Comparison of ENCODE assay signal across 9 cellular contexts in genomic region chr2:152755029-152755428, GRCh38. TPM values are rescaled to one million over a fixed set of nuclear protein-coding genes. Genes with fewer than 3 reads are reported as not detected.
DNase-seq lines count a peak whose midpoint lies in the region; ATAC-seq, FAIRE-seq and TF ChIP-seq lines count a peak whose summit lies in the region.
"Had no signal": no experiment of that assay in that cellular context is flagged by ENCODE, and none has a peak within 500 bp of the region (broad histone marks: within the 10 kb centered on the region; RNA-seq: fewer than 3 reads in every experiment).

No MANE protein-coding gene starts in this region.

- no peak overlapping the region for H3T11ph ChIP-seq in H9 (ENCODE audit: low read length)

- H4K91ac ChIP-seq in H9 (ENCODE audit: insufficient read length, low read depth, low read length): no peak overlapping the region
- H4K91ac ChIP-seq in mesenchymal stem cell (ENCODE audit: low read length): no peak overlapping the region

- no peak overlapping the region for H3K4ac ChIP-seq in H9 (ENCODE audit: low read depth, low read length)
- H3K4ac ChIP-seq in mesenchymal stem cell (ENCODE audit: low read depth in 1 of 2, low read length in 2 of 2): no peak overlapping the region

- H3K23ac ChIP-seq in H9 (ENCODE audit: insufficient read length, low read depth, low read length) (no peak overlapping the region), mesenchymal stem cell (ENCODE audit: low read length in 2 of 2) (no peak overlapping the region)

- no peak overlapping the region for H3K27ac ChIP-seq in H9 (ENCODE audit: insufficient read length, low read depth, low read length)
- H3K27ac ChIP-seq in mammary epithelial cell (ENCODE audit: insufficient read depth, low read depth, low read length): no peak overlapping the region
- H3K27ac ChIP-seq in mesenchymal stem cell (ENCODE audit: low read length, poor library complexity, severe bottlenecking): no peak overlapping the region

- no peak overlapping the region for H2BK12ac ChIP-seq in H9 (ENCODE audit: insufficient read length, low read depth, low read length)
- no peak overlapping the region for H2BK12ac ChIP-seq in mesenchymal stem cell (ENCODE audit: low read length in 2 of 2)

- H3K36me3 Mint-ChIP-seq in H9 (ENCODE audit: insufficient read depth in 1 of 3, low read depth in 3 of 3): peaks cover 9 to 35% (median 33%) of the 10 kb centered on the region in 3 experiments; a peak in 6 of 7 replicates
- peaks cover 61 to 72% of the 10 kb centered on the region in 2 donors for H3K36me3 Mint-ChIP-seq in CD14-positive monocyte

- H4K5ac ChIP-seq in H9 (ENCODE audit: insufficient read length, low read depth, low read length): no peak overlapping the region

- dilution Hi-C loops in mammary epithelial cell (cut with HindIII; ENCODE audit: low sequenced_read_pairs): no loop called here

- WGBS in H9 (ENCODE audit: extremely low coverage, insufficient read length, low lambda C conversion rate): no CpG with 5 or more reads among the region's 13 CpGs
- 91% methylated on average over 13 of the region's 13 CpGs for WGBS in mammary epithelial cell (ENCODE audit: low coverage, missing lambda C conversion rate)
- WGBS in mesenchymal stem cell: 78% methylated on average over 13 of the region's 13 CpGs

- H3K27me3 ChIP-seq in H9 (ENCODE audit: insufficient read depth, low read length): no peaks in the 10 kb centered on the region
- no peaks in the 10 kb centered on the region for H3K27me3 ChIP-seq in mammary epithelial cell (ENCODE audit: insufficient read depth, low read length)
- no peaks in the 10 kb centered on the region for H3K27me3 ChIP-seq in mesenchymal stem cell (ENCODE audit: control insufficient read depth in 1 of 2, insufficient read depth in 1 of 2, low read length in 2 of 2)

- H2AFZ ChIP-seq in H9 (ENCODE audit: low read length): no peak overlapping the region
- no peak overlapping the region for H2AFZ ChIP-seq in mammary epithelial cell (ENCODE audit: low read depth, low read length)
- no peak overlapping the region for H2AFZ ChIP-seq in mesenchymal stem cell (ENCODE audit: low read depth, low read length)

- no peak overlapping the region for H3K4me2 ChIP-seq in H9 (ENCODE audit: insufficient read depth, insufficient read length, low read length)
- H3K4me2 ChIP-seq in mammary epithelial cell (ENCODE audit: insufficient read depth, low read depth, low read length): no peak overlapping the region
- H3K4me2 ChIP-seq in mesenchymal stem cell (ENCODE audit: low read length, poor library complexity, severe bottlenecking): no peak overlapping the region

- H3K9me3 Mint-ChIP-seq in H9 (no peaks in the 10 kb centered on the region), CD14-positive monocyte (peaks cover 0 to 3% (median 0%) of the 10 kb centered on the region in 7 donors)

- no peaks in the 10 kb centered on the region for H3K23me2 ChIP-seq in H9 (ENCODE audit: insufficient read length, low read depth, low read length, poor library complexity, severe bottlenecking)

- FAIRE-seq in D721Med (lab: Jason Lieb, UNC): no peak

- CTCF ChIA-PET in mammary epithelial cell (lab: Charles Lee; ENCODE audit: low non-redundant PET): no interaction called here

- H3K36me3 ChIP-seq in mammary epithelial cell (ENCODE audit: insufficient read depth, low read length) (peaks cover 6% of the 10 kb centered on the region), mesenchymal stem cell (ENCODE audit: control insufficient read depth in 1 of 2, insufficient read depth in 2 of 2, low read depth in 1 of 2, low read length in 2 of 2) (peaks cover 8 to 56% of the 10 kb centered on the region in 2 experiments)

- H3K4me1 ChIP-seq in H9 (ENCODE audit: insufficient read depth, low read length) (no peaks in the 10 kb centered on the region; the same call in 1 of the 2 replicates), mammary epithelial cell (ENCODE audit: insufficient read depth, low read length) (no peaks in the 10 kb centered on the region), mesenchymal stem cell (ENCODE audit: control insufficient read depth, insufficient read depth, low read depth, low read length) (no peaks in the 10 kb centered on the region)

- no peak overlapping the region for H2BK20ac ChIP-seq in H9 (ENCODE audit: low read depth, low read length, poor library complexity, severe bottlenecking)

- intact Hi-C loops in mammary epithelial cell (cut with micrococcal nuclease) (no loop called here), CD14-positive monocyte (cut with micrococcal nuclease) (no loop called here)

- H3K4me1 Mint-ChIP-seq in H9 (peaks cover 5 to 6% of the 10 kb centered on the region in 2 experiments), CD14-positive monocyte (no peaks in the 10 kb centered on the region)

- peaks cover 1% of the 10 kb centered on the region; the same call in 1 of the 2 replicates for H3K27me3 Mint-ChIP-seq in H9 (ENCODE audit: low read depth)
- H3K27me3 Mint-ChIP-seq in CD14-positive monocyte (ENCODE audit: low read depth in 3 of 3): no peaks in the 10 kb centered on the region

- H3K9ac ChIP-seq in H9 (ENCODE audit: extremely low read depth, insufficient read length, low read length) (no peak overlapping the region), mammary epithelial cell (ENCODE audit: insufficient read depth, low read length) (no peak overlapping the region), mesenchymal stem cell (ENCODE audit: low read length) (no peak overlapping the region)

- H3K79me2 ChIP-seq in H9 (ENCODE audit: insufficient read depth, low read length) (no peaks in the 10 kb centered on the region), mammary epithelial cell (ENCODE audit: insufficient read depth, low read length) (peaks cover 3% of the 10 kb centered on the region)

- H3K4me3 Mint-ChIP-seq in H9 (no peak overlapping the region), CD14-positive monocyte (no peak overlapping the region)

- H2AK5ac ChIP-seq in H9 (ENCODE audit: insufficient read length, low read length): no peak overlapping the region
- no peak overlapping the region for H2AK5ac ChIP-seq in mesenchymal stem cell (ENCODE audit: low read length, severe bottlenecking)

- no peaks in the 10 kb centered on the region for H3K9me3 ChIP-seq in H9 (ENCODE audit: control insufficient read depth, low read depth, low read length)
- H3K9me3 ChIP-seq in mammary epithelial cell (replicated peaks; ENCODE audit: insufficient read depth, low read length): no peaks in the 10 kb centered on the region
- H3K9me3 ChIP-seq in mesenchymal stem cell (ENCODE audit: control insufficient read depth, low read length): no peaks in the 10 kb centered on the region

- in situ Hi-C loops in mammary epithelial cell (cut with MboI; ENCODE audit: low sequenced_read_pairs in 2 of 2): no loop called here
- in situ Hi-C loops in G401 (cut with HindIII; ENCODE audit: low sequenced_read_pairs): no loop called here

- H2BK120ac ChIP-seq in H9 (ENCODE audit: low read depth, low read length, poor library complexity, severe bottlenecking) (no peak overlapping the region), mesenchymal stem cell (ENCODE audit: low read depth, low read length) (no peak overlapping the region)

- H3K79me1 ChIP-seq in H9 (ENCODE audit: insufficient read depth, low read depth, low read length, poor library complexity, severe bottlenecking) (peaks cover 3% of the 10 kb centered on the region), mesenchymal stem cell (replicated peaks; ENCODE audit: low read length, poor library complexity, severe bottlenecking) (peaks cover 24% of the 10 kb centered on the region)

- H3K4me3 ChIP-seq in mammary epithelial cell (replicated peaks in 1 of 3; ENCODE audit: insufficient read depth in 1 of 3, low read depth in 2 of 3, low read length in 3 of 3) (no peak overlapping the region), mesenchymal stem cell (ENCODE audit: insufficient read depth in 1 of 2, low read depth in 1 of 2, low read length in 2 of 2) (no peak overlapping the region)

- H3K18ac ChIP-seq in H9 (ENCODE audit: insufficient read length, low read depth, low read length) (no peak overlapping the region), mesenchymal stem cell (ENCODE audit: low read depth in 1 of 2, low read length in 2 of 2) (no peak overlapping the region)

- H2BK5ac ChIP-seq in H9 (ENCODE audit: insufficient read length, low read length) (no peak overlapping the region), mesenchymal stem cell (ENCODE audit: low read depth, low read length, poor library complexity, severe bottlenecking) (no peak overlapping the region)

- BruUV-seq in mammary epithelial cell (replicated peaks; lab: Mats Ljungman, UMichigan): no TSS peak

- H3K56ac ChIP-seq in H9 (ENCODE audit: insufficient read length, low read depth, low read length): no peak overlapping the region

- TF ChIP-seq CTCF in D721Med (IDR thresholded peaks at IDR 0.05; ENCODE audit: insufficient read depth, missing control alignments) (peak; percentile 9), H9 (conservative IDR thresholded peaks at IDR 0.05) (peak; percentile 83), mammary epithelial cell (conservative IDR thresholded peaks at IDR 0.05 in 1 of 2, IDR thresholded peaks at IDR 0.05 in 1 of 2; ENCODE audit: extremely low read depth in 1 of 2, insufficient read depth in 1 of 2, low read depth in 1 of 2, low read length in 2 of 2) (peak; percentile 3 to 25), CD14-positive monocyte (IDR thresholded peaks at IDR 0.05) (no peak)

- no peak overlapping the region for H3K27ac Mint-ChIP-seq in H9
- no peak overlapping the region for H3K27ac Mint-ChIP-seq in CD14-positive monocyte

- no peak overlapping the region for H4K8ac ChIP-seq in H9 (replicated peaks; ENCODE audit: insufficient read length, low read depth, low read length)
- peak overlapping the region; percentile 37 for H4K8ac ChIP-seq in mesenchymal stem cell (ENCODE audit: low read length)

- H3K14ac ChIP-seq in H9 (ENCODE audit: insufficient read depth, low read length) (no peak overlapping the region), mesenchymal stem cell (ENCODE audit: low read length in 2 of 2) (no peak overlapping the region)

- H4K20me1 ChIP-seq in H9 (ENCODE audit: control insufficient read depth, insufficient read depth, insufficient read length) (no peaks in the 10 kb centered on the region), mammary epithelial cell (ENCODE audit: insufficient read depth, low read length) (no peaks in the 10 kb centered on the region)

- no peak for ATAC-seq in GM18858 (IDR thresholded peaks at IDR 0.05; ENCODE audit: unreplicated experiment)

- no peak for DNase-seq in D721Med (ENCODE audit: insufficient read length, low spot score)
- peak; percentile 70 for DNase-seq in H9
- peak; percentile 19 for DNase-seq in mammary epithelial cell
- DNase-seq in mesenchymal stem cell: peak; percentile 30
- DNase-seq in G401 (ENCODE audit: low spot score): no peak
- no peak for DNase-seq in CD14-positive monocyte (ENCODE audit: low spot score)
- DNase-seq: activated CD4-positive, CD25-positive, alpha-beta regulatory T cell; NCI-H446 treated with DMSO at 0.1 percent for 48 hours had no signal

- H2BK15ac ChIP-seq in H9 (ENCODE audit: low read depth, low read length) (no peak overlapping the region), mesenchymal stem cell (ENCODE audit: low read depth, poor library complexity, severe bottlenecking) (no peak overlapping the region)

RNA-seq across cellular contexts. Expression of gene ARL6IP6, which starts 36.6 kb away (rescaled TPM):
- total RNA-seq in H9 (2021) (27.3 and 34.4 TPM in 2 replicates), mammary epithelial cell (10 to 100 TPM; 20.3 to 24.3 TPM)
- polyA plus RNA-seq in mammary epithelial cell (25.4 TPM), CD14-positive monocyte (10 to 100 TPM; 23.4 to 24.7 TPM)
- polyA minus RNA-seq in mammary epithelial cell: 86.7 TPM
- polyA plus RNA-seq in mesenchymal stem cell (2013, experiment 1 of 2): 13.3 TPM
- polyA plus RNA-seq in mesenchymal stem cell (2013, experiment 2 of 2): 16.6 TPM
- 29.2 and 39.0 TPM in 2 replicates for total RNA-seq in G401 (2014; rRNA removed; shearing (Covaris generic))

RNA-seq across cellular contexts. Expression of gene PRPF40A, which starts 37.8 kb away (rescaled TPM):
- total RNA-seq in H9 (2021) (158 and 179 TPM in 2 replicates), mammary epithelial cell (100 to 1,000 TPM; 126 to 133 TPM)
- polyA plus RNA-seq in mammary epithelial cell (78.8 TPM), CD14-positive monocyte (10 to 100 TPM; 66.6 to 95.4 TPM)
- polyA minus RNA-seq in mammary epithelial cell: 91.4 TPM
- 170 TPM for polyA plus RNA-seq in mesenchymal stem cell (2013, experiment 1 of 2)
- polyA plus RNA-seq in mesenchymal stem cell (2013, experiment 2 of 2): 163 TPM
- total RNA-seq in G401 (2014; rRNA removed; shearing (Covaris generic)): 151 and 321 TPM in 2 replicates

Comparison
In these comparisons a context has a peak if more than half of its experiments do, and no peak if none do; other contexts are left out.
1. DNase-seq: peak in H9 (single experiment), mammary epithelial cell (single experiment) and mesenchymal stem cell (single experiment); none in D721Med (single experiment), G401 (single experiment) and CD14-positive monocyte (single experiment).